ENCODE assay signal across 17 cellular contexts in genomic region chr6:111470991-111471390, GRCh38. TPM values are rescaled to one million over a fixed set of nuclear protein-coding genes. Genes with fewer than 3 reads are reported as not detected.
A peak's percentile ranks its signal among the peaks of the same experiment; 100 is the strongest.
DNase-seq lines count a peak whose midpoint lies in the region; ATAC-seq and TF ChIP-seq lines count a peak whose summit lies in the region.
"Had no signal": no experiment of that assay in that cellular context is flagged by ENCODE, and none has a peak within 500 bp of the region (broad histone marks: within the 10 kb centered on the region; RNA-seq: fewer than 3 reads in every experiment).

No MANE protein-coding gene starts in this region.

- H3K4me3 Mint-ChIP-seq in memory B cell, result no peak overlapping the region
- H3K4me3 Mint-ChIP-seq in type B pancreatic cell, result no peak overlapping the region
- H3K4me3 Mint-ChIP-seq in activated naive CD8-positive, alpha-beta T cell treated with anti-CD3 and anti-CD28 coated beads, Interleukin-2, amount 50 U/mL, for 24 hours, result no peak overlapping the region
- H3K4me3 Mint-ChIP-seq: CD4-positive, alpha-beta memory T cell had no signal

- H3K27me3 Mint-ChIP-seq in memory B cell (no peaks in the 10 kb centered on the region), type B pancreatic cell (no peaks in the 10 kb centered on the region)
- no peaks in the 10 kb centered on the region for H3K27me3 Mint-ChIP-seq in activated naive CD8-positive, alpha-beta T cell treated with anti-CD3 and anti-CD28 coated beads, Interleukin-2, amount 50 U/mL, for 24 hours
- H3K27me3 Mint-ChIP-seq: CD4-positive, alpha-beta memory T cell had no signal

- H3K4me1 Mint-ChIP-seq in memory B cell (peaks cover 20% of the 10 kb centered on the region), type B pancreatic cell (ENCODE audit: unreplicated experiment) (peaks cover 42% of the 10 kb centered on the region)
- peaks cover 50% of the 10 kb centered on the region for H3K4me1 Mint-ChIP-seq in activated naive CD8-positive, alpha-beta T cell treated with anti-CD3 and anti-CD28 coated beads, Interleukin-2, amount 50 U/mL, for 24 hours

- no peak for ATAC-seq in memory B cell (ENCODE audit: low read depth)
- no peak for ATAC-seq in activated naive CD8-positive, alpha-beta T cell treated with anti-CD3 and anti-CD28 coated beads, Interleukin-2, amount 50 U/mL, for 24 hours
- ATAC-seq: GM12878 had no signal

- TF ChIP-seq CTCF in type B pancreatic cell (conservative IDR thresholded peaks at IDR 0.05), result no peak

- H3K27ac Mint-ChIP-seq in memory B cell, result peak overlapping the region; percentile 21
- H3K27ac Mint-ChIP-seq in type B pancreatic cell, result peak overlapping the region; percentile 46
- no peak overlapping the region for H3K27ac Mint-ChIP-seq in activated naive CD8-positive, alpha-beta T cell treated with anti-CD3 and anti-CD28 coated beads, Interleukin-2, amount 50 U/mL, for 24 hours

- no peaks in the 10 kb centered on the region for H3K9me3 Mint-ChIP-seq in memory B cell
- no peaks in the 10 kb centered on the region for H3K9me3 Mint-ChIP-seq in type B pancreatic cell
- no peaks in the 10 kb centered on the region for H3K9me3 Mint-ChIP-seq in activated naive CD8-positive, alpha-beta T cell treated with anti-CD3 and anti-CD28 coated beads, Interleukin-2, amount 50 U/mL, for 24 hours
- H3K9me3 Mint-ChIP-seq: CD4-positive, alpha-beta memory T cell had no signal

- H3K36me3 Mint-ChIP-seq in memory B cell (no peaks in the 10 kb centered on the region), type B pancreatic cell (peaks cover 34% of the 10 kb centered on the region)
- H3K36me3 Mint-ChIP-seq in activated naive CD8-positive, alpha-beta T cell treated with anti-CD3 and anti-CD28 coated beads, Interleukin-2, amount 50 U/mL, for 24 hours (ENCODE audit: low read depth), result peaks cover 4% of the 10 kb centered on the region

- peak; percentile 3 for DNase-seq in NCI-H69 (lab: John Stamatoyannopoulos, UW)
- no peak for DNase-seq in memory B cell (ENCODE audit: low spot score in 2 of 2)
- no peak for DNase-seq in type B pancreatic cell (ENCODE audit: extremely low spot score, unreplicated experiment)
- DNase-seq in NCI-H2081 (lab: John Stamatoyannopoulos, UW), result no peak
- no peak for DNase-seq in activated CD8-positive, alpha-beta memory T cell treated with anti-CD3 and anti-CD28 coated beads, Interleukin-2, amount 50 U/mL, for 4 hours
- DNase-seq in activated naive CD8-positive, alpha-beta T cell treated with anti-CD3 and anti-CD28 coated beads, Interleukin-2, amount 50 U/mL, for 24 hours, result no peak
- DNase-seq: C1 segment of cervical spinal cord; Caco-2; CD4-positive, alpha-beta memory T cell; DMS 273 treated with DMSO at 0.1 percent for 48 hours; DMS79; EL; GDM1; GM23248; H7; HCEC 1CT had no signal

RNA-seq across cellular contexts. Expression of gene REV3L, which starts 12.0 kb away (rescaled TPM):
- 28.5 and 34.4 TPM in 2 replicates for total RNA-seq in type B pancreatic cell (ENCODE audit: low replicate concordance)
